8 cellular contexts compared by ENCODE assay signal in genomic region chr2:216371756-216372702, GRCh38. TPM values are rescaled to one million over a fixed set of nuclear protein-coding genes. Genes with fewer than 3 reads are reported as not detected.
A peak's percentile ranks its signal among the peaks of the same experiment; 100 is the strongest.
DNase-seq lines count a peak whose midpoint lies in the region; FAIRE-seq and TF ChIP-seq lines count a peak whose summit lies in the region.

Gene MARCHF4, minus strand, starts transcription at chr2:216372483. Its CDS starts 2,223 bp downstream, at chr2:216370260.

- peaks cover 0 to 10% (median 0%) of the 10 kb centered on the region in 11 experiments; a peak in 2 of 22 replicates for H4K20me1 ChIP-seq in BLaER1 treated with 17β-estradiol and CSF1 and Interleukin-3, amounts not matched to agents 10 nM and 100 nM

- no peak for FAIRE-seq in frontal cortex (lab: Jason Lieb, UNC)

- peaks cover 38 to 59% (median 52%) of the 10 kb centered on the region in 11 experiments for H3K27me3 ChIP-seq in BLaER1 treated with 17β-estradiol and CSF1 and Interleukin-3, amounts not matched to agents 10 nM and 100 nM
- H3K27me3 ChIP-seq in stomach = peaks cover 9 to 80% (median 42%) of the 10 kb centered on the region in 3 donors

- no peak for TF ChIP-seq POLR2A in stomach (IDR thresholded peaks at IDR 0.05)

- peak within 1 kb of the TSS in 2 of 10 experiments; percentile 33 to 37; a peak in 2 of 20 replicates for H3K4me3 ChIP-seq in BLaER1 treated with 17β-estradiol and CSF1 and Interleukin-3, amounts not matched to agents 10 nM and 100 nM
- peak within 1 kb of the TSS; percentile 19 to 41 (median 24) for H3K4me3 ChIP-seq in stomach

- H3K4me2 ChIP-seq in BLaER1 treated with 17β-estradiol and CSF1 and Interleukin-3, amounts not matched to agents 10 nM and 100 nM = peak within 1 kb of the TSS; percentile 11 to 75 (median 49); a peak in 17 of 22 replicates

- peaks cover 14% of the 10 kb centered on the region for H3K4me1 Mint-ChIP-seq in activated naive CD4-positive, alpha-beta T cell treated with anti-CD3 and anti-CD28 coated beads, Interleukin-2, amount 10 ng/mL, durations not matched to agents 7 days and 5 days
- H3K4me1 Mint-ChIP-seq in neural crest cell = peaks cover 12% of the 10 kb centered on the region

- H3K27me3 Mint-ChIP-seq in activated naive CD4-positive, alpha-beta T cell treated with anti-CD3 and anti-CD28 coated beads, Interleukin-2, amount 10 ng/mL, durations not matched to agents 7 days and 5 days = peaks cover 75% of the 10 kb centered on the region
- H3K27me3 Mint-ChIP-seq in neural crest cell (ENCODE audit: low read depth) = peaks cover 89% of the 10 kb centered on the region

- no peaks in the 10 kb centered on the region for H3K36me3 ChIP-seq in BLaER1 treated with 17β-estradiol and CSF1 and Interleukin-3, amounts not matched to agents 10 nM and 100 nM
- H3K36me3 ChIP-seq in stomach = no peaks in the 10 kb centered on the region

- DNase-seq in HT-29 (ENCODE audit: low spot score) (peak; percentile 20), SHP77 (lab: John Stamatoyannopoulos, UW) (peak; percentile 68 to 85), frontal cortex (ENCODE audit: low spot score in 2 of 2) (peak; percentile 72 to 73), neural crest cell (ENCODE audit: low read depth, low spot score) (peak; percentile 87), stomach (peak; percentile 59), KG1 (lab: John Stamatoyannopoulos, UW) (no peak)
- DNase-seq in activated naive CD4-positive, alpha-beta T cell treated with anti-CD3 and anti-CD28 coated beads, Interleukin-2, amount 10 ng/mL, durations not matched to agents 7 days and 5 days = peak; percentile 76

- CTCF ChIA-PET in activated naive CD4-positive, alpha-beta T cell treated with anti-CD3 and anti-CD28 coated beads, Interleukin-2, amount 10 ng/mL, durations not matched to agents 7 days and 5 days (lab: Charles Lee) = no interaction called here

- H3K27ac ChIP-seq in BLaER1 treated with 17β-estradiol and CSF1 and Interleukin-3, amounts not matched to agents 10 nM and 100 nM = no peak within 1 kb of the TSS
- H3K27ac ChIP-seq in stomach = no peak within 1 kb of the TSS

- intact Hi-C loops in stomach (cut with DNase I; ENCODE audit: low total_unique reads) = no loop called here

- 1 to 3% (median 2%) methylated on average over 54 to 60 of the region's 60 CpGs for WGBS in stomach, 5 donors

- no peaks in the 10 kb centered on the region for H3K36me3 Mint-ChIP-seq in activated naive CD4-positive, alpha-beta T cell treated with anti-CD3 and anti-CD28 coated beads, Interleukin-2, amount 10 ng/mL, durations not matched to agents 7 days and 5 days
- H3K36me3 Mint-ChIP-seq in neural crest cell (ENCODE audit: low read depth) = no peaks in the 10 kb centered on the region

- no peak for TF ChIP-seq EP300 in stomach (IDR thresholded peaks at IDR 0.05)

- H3K9me3 Mint-ChIP-seq in activated naive CD4-positive, alpha-beta T cell treated with anti-CD3 and anti-CD28 coated beads, Interleukin-2, amount 10 ng/mL, durations not matched to agents 7 days and 5 days = no peaks in the 10 kb centered on the region
- H3K9me3 Mint-ChIP-seq in neural crest cell = no peaks in the 10 kb centered on the region

- H3K9ac ChIP-seq in BLaER1 treated with 17β-estradiol and CSF1 and Interleukin-3, amounts not matched to agents 10 nM and 100 nM = no peak within 1 kb of the TSS

- H3K4me3 Mint-ChIP-seq in activated naive CD4-positive, alpha-beta T cell treated with anti-CD3 and anti-CD28 coated beads, Interleukin-2, amount 10 ng/mL, durations not matched to agents 7 days and 5 days = no peak within 1 kb of the TSS
- H3K4me3 Mint-ChIP-seq in neural crest cell = peak within 1 kb of the TSS; percentile 78

- H3K9me3 ChIP-seq in BLaER1 treated with 17β-estradiol and CSF1 and Interleukin-3, amounts not matched to agents 10 nM and 100 nM (replicated peaks in 1 of 11) = peaks cover 0 to 7% (median 0%) of the 10 kb centered on the region in 11 experiments; a peak in 2 of 22 replicates
- no peaks in the 10 kb centered on the region for H3K9me3 ChIP-seq in stomach

- peaks cover 0 to 4% (median 0%) of the 10 kb centered on the region in 10 experiments; a peak in 4 of 20 replicates for H3K4me1 ChIP-seq in BLaER1 treated with 17β-estradiol and CSF1 and Interleukin-3, amounts not matched to agents 10 nM and 100 nM
- H3K4me1 ChIP-seq in stomach = peaks cover 13 to 19% (median 17%) of the 10 kb centered on the region in 4 donors

- TF ChIP-seq CTCF in neural crest cell (conservative IDR thresholded peaks at IDR 0.05) (no peak), stomach (IDR thresholded peaks at IDR 0.05) (no peak)

- peak within 1 kb of the TSS; percentile 62 for H3K27ac Mint-ChIP-seq in activated naive CD4-positive, alpha-beta T cell treated with anti-CD3 and anti-CD28 coated beads, Interleukin-2, amount 10 ng/mL, durations not matched to agents 7 days and 5 days
- H3K27ac Mint-ChIP-seq in neural crest cell (ENCODE audit: unreplicated experiment) = no peak within 1 kb of the TSS

RNA-seq across cellular contexts. Expression of gene MARCHF4, which starts in this region (rescaled TPM):
- not detected in 2 replicates for total RNA-seq in HT-29 (2014; rRNA removed; shearing (Covaris generic))
- total RNA-seq in frontal cortex = 8.2 TPM
- total RNA-seq in neural crest cell = 0.86 and 1.2 TPM in 2 replicates
- under 1 TPM in 1 of 5 donors, not detected in 4; 0.55 TPM for total RNA-seq in stomach
- polyA plus RNA-seq in stomach = under 1 TPM; 0.10 to 0.50 (median 0.31) TPM

Comparison
In these comparisons a context has a peak if more than half of its experiments do, and no peak if none do; other contexts are left out.
1. Peak in DNase-seq in HT-29; RNA of the gene not detected or under 1 TPM.
2. Peak in DNase-seq and H3K4me3 ChIP-seq in stomach; RNA of the gene not detected or under 1 TPM.